In the genomic region with DNA sequence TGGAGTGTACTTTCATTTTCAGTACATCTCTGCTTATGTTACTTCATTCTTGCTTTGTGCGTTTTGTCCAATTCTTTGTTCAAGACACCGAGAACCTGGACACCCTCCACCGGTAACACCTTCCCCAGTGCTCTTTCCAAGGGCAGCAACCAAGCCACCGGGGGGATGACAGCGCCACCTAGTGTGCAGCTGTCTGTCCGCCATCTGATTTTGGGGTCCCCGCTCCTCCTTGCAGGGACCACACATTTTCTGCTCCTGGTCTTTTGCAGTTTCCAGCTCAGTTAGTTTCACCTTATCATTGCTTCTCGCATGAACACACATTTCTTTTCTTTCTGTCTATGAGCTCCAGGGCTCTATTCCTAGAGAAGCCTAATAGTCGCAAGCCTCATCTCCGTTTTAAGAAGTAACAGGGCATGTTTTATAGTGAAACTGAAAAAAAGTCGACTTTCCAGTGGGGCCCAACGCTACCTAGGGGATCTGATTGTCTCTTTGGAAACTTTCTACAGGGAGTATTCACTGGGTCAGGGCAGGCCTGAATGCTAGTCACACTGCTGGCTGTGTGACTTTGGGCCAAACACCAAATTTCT, we compare ENCODE assay signal across 8 cellular contexts.
DNase-seq lines count a peak whose midpoint lies in the region; ATAC-seq and TF ChIP-seq lines count a peak whose summit lies in the region.

No MANE protein-coding gene starts in this region.

- CTCF ChIA-PET in AG04449 (lab: Yijun Ruan, JAX): no interaction called here

- TF ChIP-seq CTCF in AG04449 (IDR thresholded peaks at IDR 0.05; ENCODE audit: insufficient read depth, low read length, missing control alignments) (peak; percentile 40), GM12874 (IDR thresholded peaks at IDR 0.05; ENCODE audit: insufficient read depth, low read depth, low read length) (peak; percentile 80), esophagus muscularis mucosa (IDR thresholded peaks at IDR 0.05) (peak in 2 of 3 experiments; percentile 15 to 27), upper lobe of left lung (IDR thresholded peaks at IDR 0.05) (peak in 3 of 6 experiments; percentile 12 to 26 (median 20)), body of pancreas (IDR thresholded peaks at IDR 0.05) (peak in 3 of 7 experiments; percentile 9 to 17 (median 10))

- ATAC-seq in HG02852 (IDR thresholded peaks at IDR 0.05; ENCODE audit: unreplicated experiment) (no peak), upper lobe of left lung (ENCODE audit: low FRiP score in 2 of 2) (no peak), body of pancreas (no peak)

- POLR2A ChIA-PET in AG04449 (lab: Yijun Ruan, JAX): no interaction called here

- no peak overlapping the region for H3K27ac ChIP-seq in esophagus muscularis mucosa (replicated peaks in 1 of 4)
- no peak overlapping the region for H3K27ac ChIP-seq in upper lobe of left lung
- no peak overlapping the region for H3K27ac ChIP-seq in body of pancreas

- DNase-seq in AG04449 (ENCODE audit: low read depth, low spot score) (no peak), SW480 (ENCODE audit: low spot score) (peak; percentile 44), esophagus muscularis mucosa (ENCODE audit: extremely low spot score) (no peak), upper lobe of left lung (no peak), body of pancreas (no peak)
- peak; percentile 39 to 66 for DNase-seq in stimulated activated CD4-positive, alpha-beta T cell treated with anti-CD3 and anti-CD28 coated beads, Interleukin-2, amount 100 ng/mL, for 24 hours

- no peaks in the 10 kb centered on the region for H3K27me3 ChIP-seq in esophagus muscularis mucosa
- H3K27me3 ChIP-seq in upper lobe of left lung: no peaks in the 10 kb centered on the region
- H3K27me3 ChIP-seq in body of pancreas: no peaks in the 10 kb centered on the region

- WGBS in esophagus muscularis mucosa: 76% methylated on average over 12 of the region's 12 CpGs
- 72 to 76% methylated on average over 12 of the region's 12 CpGs for WGBS in upper lobe of left lung, 2 donors
- WGBS in body of pancreas, 2 donors: 65 to 67% methylated on average over 12 of the region's 12 CpGs

- intact Hi-C loops in esophagus muscularis mucosa (cut with DNase I): no loop called here
- intact Hi-C loops in body of pancreas (cut with DNase I): no loop called here

- H3K36me3 ChIP-seq in esophagus muscularis mucosa (no peaks in the 10 kb centered on the region), upper lobe of left lung (no peaks in the 10 kb centered on the region), body of pancreas (replicated peaks in 1 of 2; ENCODE audit: insufficient read depth in 1 of 2, low read depth in 2 of 2) (no peaks in the 10 kb centered on the region)

- TF ChIP-seq POLR2A in esophagus muscularis mucosa (IDR thresholded peaks at IDR 0.05; ENCODE audit: low read depth) (no peak), upper lobe of left lung (IDR thresholded peaks at IDR 0.05) (no peak), body of pancreas (IDR thresholded peaks at IDR 0.05) (no peak)

- no peaks in the 10 kb centered on the region for H3K9me3 ChIP-seq in esophagus muscularis mucosa
- H3K9me3 ChIP-seq in upper lobe of left lung: no peaks in the 10 kb centered on the region
- no peaks in the 10 kb centered on the region for H3K9me3 ChIP-seq in body of pancreas

- H3K4me3 ChIP-seq in AG04449 (ENCODE audit: low read depth, low read length): no peak overlapping the region
- no peak overlapping the region for H3K4me3 ChIP-seq in esophagus muscularis mucosa
- H3K4me3 ChIP-seq in upper lobe of left lung: no peak overlapping the region
- H3K4me3 ChIP-seq in body of pancreas: no peak overlapping the region

- H3K4me1 ChIP-seq in esophagus muscularis mucosa (no peaks in the 10 kb centered on the region), upper lobe of left lung (peaks cover 0 to 24% (median 0%) of the 10 kb centered on the region in 4 donors), body of pancreas (no peaks in the 10 kb centered on the region)

- TF ChIP-seq EP300 in esophagus muscularis mucosa (IDR thresholded peaks at IDR 0.05) (no peak), upper lobe of left lung (IDR thresholded peaks at IDR 0.05) (no peak)

Comparison
In these comparisons a context has a peak if more than half of its experiments do, and no peak if none do; other contexts are left out.
1. DNase-seq: peak in SW480 (single experiment) and stimulated activated CD4-positive, alpha-beta T cell treated with anti-CD3 and anti-CD28 coated beads, Interleukin-2, amount 100 ng/mL, for 24 hours (2 of 2); none in AG04449 (single experiment), esophagus muscularis mucosa (single experiment), upper lobe of left lung (0 of 2) and body of pancreas (0 of 4).